In the genomic region with DNA sequence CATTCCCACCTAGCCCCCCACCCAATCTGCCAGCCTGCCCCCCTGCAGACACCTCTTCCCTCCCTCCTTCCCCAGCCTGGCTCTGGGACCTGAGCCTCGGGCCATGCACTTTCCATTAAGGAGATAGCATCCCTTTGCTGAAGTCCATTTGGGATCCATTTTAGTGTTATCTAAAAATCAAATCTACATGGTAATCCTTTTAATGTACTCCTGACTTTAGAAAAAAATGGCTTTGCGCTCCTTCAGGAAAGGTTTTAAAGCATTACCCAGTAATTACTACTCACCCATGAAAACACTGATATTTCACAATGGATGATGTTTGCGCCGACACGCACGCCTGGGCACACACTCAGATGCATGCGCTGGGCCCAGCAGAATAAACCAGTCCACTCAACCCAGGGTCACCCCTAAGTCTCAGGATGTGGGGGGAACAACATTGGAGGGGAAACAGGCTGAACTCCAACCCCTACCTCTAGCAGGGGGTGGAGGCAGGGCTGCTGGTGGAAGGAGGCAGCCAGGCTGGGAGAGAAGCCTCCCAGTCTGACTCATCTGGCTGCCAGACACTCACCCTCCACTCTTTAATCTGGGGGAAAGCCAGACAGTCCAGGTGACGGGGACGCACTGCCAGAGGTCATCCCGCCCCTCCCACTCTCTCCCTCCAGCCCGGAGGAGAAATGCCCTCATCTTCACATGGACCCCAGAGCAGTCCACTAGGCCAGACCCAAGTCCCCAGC, we compare ENCODE assay signal across 11 cellular contexts. TPM values are rescaled to one million over a fixed set of nuclear protein-coding genes. Genes with fewer than 3 reads are reported as not detected.
A peak's percentile ranks its signal among the peaks of the same experiment; 100 is the strongest.
DNase-seq lines count a peak whose midpoint lies in the region; ATAC-seq and TF ChIP-seq lines count a peak whose summit lies in the region.
"Had no signal": no experiment of that assay in that cellular context is flagged by ENCODE, and none has a peak within 500 bp of the region (broad histone marks: within the 10 kb centered on the region; RNA-seq: fewer than 3 reads in every experiment).

No MANE protein-coding gene starts in this region.

- H3K23ac ChIP-seq in IMR-90 (ENCODE audit: low read depth, low read length): no peak overlapping the region

- no peak overlapping the region for H4K91ac ChIP-seq in IMR-90 (ENCODE audit: insufficient read depth, low read depth, low read length)

- H3K4me2 ChIP-seq in IMR-90 (ENCODE audit: low read depth, low read length): no peak overlapping the region

- dilution Hi-C loops in IMR-90 (cut with HindIII; ENCODE audit: low sequenced_read_pairs, unreplicated experiment): no loop called here

- H4K20me1 ChIP-seq in IMR-90 (ENCODE audit: insufficient read depth, low read length): no peaks in the 10 kb centered on the region

- H2BK120ac ChIP-seq in IMR-90 (ENCODE audit: low read depth, low read length): no peak overlapping the region

- H4K8ac ChIP-seq in IMR-90 (ENCODE audit: low read depth in 2 of 2, low read length in 2 of 2): no peak overlapping the region

- no TSS peak for BruUV-seq in IMR-90 (replicated peaks; lab: Mats Ljungman, UMichigan)

- H3K27ac ChIP-seq in IMR-90 (ENCODE audit: insufficient read depth, low read length) (no peak overlapping the region), stomach (peak overlapping the region in 1 of 5 donors; percentile 53)
- H3K27ac ChIP-seq in effector memory CD4-positive, alpha-beta T cell (ENCODE audit: insufficient read depth, low read length, poor library complexity, severe bottlenecking): no peak overlapping the region

- no peak overlapping the region for H3K14ac ChIP-seq in IMR-90 (replicated peaks; ENCODE audit: low read depth, low read length)

- TF ChIP-seq CTCF in AG10803 (conservative IDR thresholded peaks at IDR 0.05; ENCODE audit: low read length) (no peak), IMR-90 (conservative IDR thresholded peaks at IDR 0.05; ENCODE audit: low read depth, low read length) (no peak), stomach (IDR thresholded peaks at IDR 0.05) (no peak)

- DNase-seq in AG10803 (ENCODE audit: low read depth) (peak; percentile 12), IMR-90 (peak; percentile 27), adipocyte (ENCODE audit: low read depth) (peak; percentile 16), kidney glomerular epithelial cell (lab: John Stamatoyannopoulos, UW) (peak; percentile 78), stomach (no peak), NCI-H146 (lab: John Stamatoyannopoulos, UW) (no peak)
- DNase-seq in effector memory CD4-positive, alpha-beta T cell: no peak
- DNase-seq: activated T-cell treated with anti-CD3 and anti-CD28 coated beads, Interleukin-2, amount 50 U/mL, for 4 hours; foreskin melanocyte had no signal

- H3K4me3 ChIP-seq in AG10803 (ENCODE audit: low read length) (no peak overlapping the region), IMR-90 (ENCODE audit: insufficient read depth, low read depth, low read length) (no peak overlapping the region), adipocyte (ENCODE audit: low read length) (no peak overlapping the region), stomach (no peak overlapping the region)
- H3K4me3 ChIP-seq in effector memory CD4-positive, alpha-beta T cell (ENCODE audit: insufficient read depth, low read depth, low read length, poor library complexity, severe bottlenecking): no peak overlapping the region

- peak; percentile 62; the same call in 1 of the 2 replicates for ATAC-seq in IMR-90 (ENCODE audit: low read depth)
- ATAC-seq in GM18870 (IDR thresholded peaks at IDR 0.05; ENCODE audit: unreplicated experiment): no peak
- ATAC-seq: activated T-cell treated with anti-CD3 and anti-CD28 coated beads, Interleukin-2, amount 50 U/mL, for 4 hours had no signal

- H3K4me1 ChIP-seq in IMR-90 (ENCODE audit: control insufficient read depth, insufficient read depth, low read length) (no peaks in the 10 kb centered on the region; the same call in 1 of the 2 replicates), adipocyte (ENCODE audit: control insufficient read depth, insufficient read depth, low read length) (peaks cover 4% of the 10 kb centered on the region), stomach (peaks cover 0 to 12% (median 8%) of the 10 kb centered on the region in 4 donors)
- H3K4me1 ChIP-seq in effector memory CD4-positive, alpha-beta T cell (ENCODE audit: control insufficient read depth, insufficient read depth, low read length, poor library complexity, severe bottlenecking): no peaks in the 10 kb centered on the region

- H2AK9ac ChIP-seq in IMR-90 (replicated peaks; ENCODE audit: low read depth, low read length, poor library complexity): no peak overlapping the region

- TF ChIP-seq EP300 in stomach (IDR thresholded peaks at IDR 0.05): no peak

- intact Hi-C loops in IMR-90 (cut with micrococcal nuclease) (no loop called here), stomach (cut with DNase I; ENCODE audit: low total_unique reads) (no loop called here)

- no peak for TF ChIP-seq RAD21 in IMR-90 (IDR thresholded peaks at IDR 0.05; ENCODE audit: low read length)

- no peak overlapping the region for H3K18ac ChIP-seq in IMR-90 (ENCODE audit: low read depth, low read length)

- WGBS in IMR-90 (ENCODE audit: extremely low coverage in 2 of 2, insufficient read length in 1 of 2), 2 experiments: 37% methylated on average over 3 of the region's 11 CpGs; no CpG with 5 or more reads in 1 of the 2 experiments
- 76 to 80% (median 79%) methylated on average over 11 of the region's 11 CpGs for whole genome bisulfite sequencing in stomach, 5 donors

- H3K56ac ChIP-seq in IMR-90 (ENCODE audit: extremely low read depth, insufficient read depth, low read length): no peak overlapping the region

- no peak overlapping the region for H4K5ac ChIP-seq in IMR-90 (ENCODE audit: low read depth, low read length)

- no peaks in the 10 kb centered on the region for H3K9me1 ChIP-seq in IMR-90 (ENCODE audit: insufficient read depth, low read length)

- no peak overlapping the region for H2BK5ac ChIP-seq in IMR-90 (ENCODE audit: low read depth, low read length, poor library complexity, severe bottlenecking)

- CTCF ChIA-PET in IMR-90 (lab: Yijun Ruan, JAX): no interaction called here

- H3K9me3 ChIP-seq in IMR-90 (ENCODE audit: control insufficient read depth, insufficient read depth, low read length): no peaks in the 10 kb centered on the region
- no peaks in the 10 kb centered on the region for H3K9me3 ChIP-seq in adipocyte (ENCODE audit: control insufficient read depth, low read length)
- no peaks in the 10 kb centered on the region for H3K9me3 ChIP-seq in effector memory CD4-positive, alpha-beta T cell (ENCODE audit: control insufficient read depth, low read length)
- H3K9me3 ChIP-seq in stomach: no peaks in the 10 kb centered on the region

- POLR2A ChIA-PET in IMR-90 (lab: Charles Lee; ENCODE audit: unreplicated experiment): no interaction called here

- no peaks in the 10 kb centered on the region for H3K79me1 ChIP-seq in IMR-90 (ENCODE audit: low read depth in 1 of 2, low read length in 2 of 2)

- in situ Hi-C loops in IMR-90 (cut with MboI; ENCODE audit: low sequenced_read_pairs): loop anchor here (25.0 kb wide), 2 partner anchors 728 to 878 kb away; a partner anchor contains a TSS

- no peak overlapping the region for H3K4ac ChIP-seq in IMR-90 (ENCODE audit: low read depth, low read length)

- H2BK20ac ChIP-seq in IMR-90 (ENCODE audit: low read depth, low read length): no peak overlapping the region

- no peak overlapping the region for H2AK5ac ChIP-seq in IMR-90 (ENCODE audit: low read depth, low read length)

- TF ChIP-seq POLR2A in IMR-90 (IDR thresholded peaks at IDR 0.05; ENCODE audit: low read depth, low read length): no peak
- no peak for TF ChIP-seq POLR2A in stomach (IDR thresholded peaks at IDR 0.05)

- H3K9ac ChIP-seq in IMR-90 (ENCODE audit: low read depth, low read length) (no peak overlapping the region), adipocyte (ENCODE audit: low read length) (no peak overlapping the region)

- no peak overlapping the region for H2AFZ ChIP-seq in IMR-90 (replicated peaks; ENCODE audit: low read length, poor library complexity)

- H3K36me3 ChIP-seq in IMR-90 (ENCODE audit: control insufficient read depth, insufficient read depth, low read length): no peaks in the 10 kb centered on the region
- no peaks in the 10 kb centered on the region for H3K36me3 ChIP-seq in adipocyte (ENCODE audit: control insufficient read depth, insufficient read depth, low read length, severe bottlenecking)
- H3K36me3 ChIP-seq in effector memory CD4-positive, alpha-beta T cell (ENCODE audit: control insufficient read depth, insufficient read depth, low read length): no peaks in the 10 kb centered on the region
- H3K36me3 ChIP-seq in stomach: no peaks in the 10 kb centered on the region

- H2BK15ac ChIP-seq in IMR-90 (ENCODE audit: low read depth, low read length): no peak overlapping the region

- H3K27me3 ChIP-seq in IMR-90 (ENCODE audit: control insufficient read depth, insufficient read depth, low read length) (peaks cover 15% of the 10 kb centered on the region), adipocyte (replicated peaks; ENCODE audit: control insufficient read depth, insufficient read depth, low read length) (peaks cover 38% of the 10 kb centered on the region), stomach (no peaks in the 10 kb centered on the region)
- H3K27me3 ChIP-seq in effector memory CD4-positive, alpha-beta T cell (replicated peaks; ENCODE audit: control insufficient read depth, insufficient read depth, low read length, poor library complexity, severe bottlenecking): no peaks in the 10 kb centered on the region

TF ChIP-seq in IMR-90, 13 proteins besides CTCF, POLR2A, EP300 and RAD21 (continues in another document):
- TF ChIP-seq, protein P1, sequence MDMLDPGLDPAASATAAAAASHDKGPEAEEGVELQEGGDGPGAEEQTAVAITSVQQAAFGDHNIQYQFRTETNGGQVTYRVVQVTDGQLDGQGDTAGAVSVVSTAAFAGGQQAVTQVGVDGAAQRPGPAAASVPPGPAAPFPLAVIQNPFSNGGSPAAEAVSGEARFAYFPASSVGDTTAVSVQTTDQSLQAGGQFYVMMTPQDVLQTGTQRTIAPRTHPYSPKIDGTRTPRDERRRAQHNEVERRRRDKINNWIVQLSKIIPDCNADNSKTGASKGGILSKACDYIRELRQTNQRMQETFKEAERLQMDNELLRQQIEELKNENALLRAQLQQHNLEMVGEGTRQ (IDR thresholded peaks at IDR 0.05; ENCODE audit: low read depth, low read length): no peak
- 0 out of 2 replicates have a peak, but pooled peaks have one; percentile 9 for TF ChIP-seq CEBPB (IDR thresholded peaks at IDR 0.05; ENCODE audit: low read depth, low read length)

RNA-seq across cellular contexts. Expression of a gene that starts 29.8 kb away (rescaled TPM):
- not detected in 2 replicates for total RNA-seq in IMR-90 (2012; rRNA removed)
- polyA plus RNA-seq in IMR-90 (2012; rRNA removed): not detected in 2 replicates
- polyA plus RNA-seq in IMR-90 (2012; cell fraction: cytosol; rRNA removed): not detected in 2 replicates
- not detected in 2 replicates for polyA plus RNA-seq in IMR-90 (2012; cell fraction: nucleus; rRNA removed; ENCODE audit: low replicate concordance)
- total RNA-seq in stomach: not detected
- polyA plus RNA-seq in stomach: under 1 TPM in 1 of 3 donors, not detected in 2; 0.65 TPM
- total RNA-seq: activated T-cell treated with anti-CD3 and anti-CD28 coated beads, Interleukin-2, amount 50 U/mL, for 4 hours; LHCN-M2 had no signal

Comparison
In these comparisons a context has a peak if more than half of its experiments do, and no peak if none do; other contexts are left out.
1. DNase-seq: peak in AG10803 (single experiment), IMR-90 (single experiment), adipocyte (single experiment) and kidney glomerular epithelial cell (single experiment); none in effector memory CD4-positive, alpha-beta T cell (0 of 3), stomach (single experiment) and NCI-H146 (single experiment).